Comparison of ENCODE assay signal across 8 cellular contexts in genomic region chr5:98928802-98929122, GRCh38. TPM values are rescaled to one million over a fixed set of nuclear protein-coding genes. Genes with fewer than 3 reads are reported as not detected.
DNase-seq lines count a peak whose midpoint lies in the region; ATAC-seq and TF ChIP-seq lines count a peak whose summit lies in the region.

TSS of gene CHD1 (minus strand) at chr5:98929007. CDS start at chr5:98926386, 2,621 bp downstream.

- 0 to 1% (median 1%) methylated on average over 45 to 58 of the region's 58 CpGs for WGBS in psoas muscle, 3 donors
- WGBS in urinary bladder = under 1% methylated on average over 58 of the region's 58 CpGs

- H3K9me3 ChIP-seq in left ventricle myocardium inferior (replicated peaks) = no peaks in the 10 kb centered on the region
- H3K9me3 ChIP-seq in psoas muscle = no peaks in the 10 kb centered on the region

- H3K27ac ChIP-seq in left ventricle myocardium inferior (replicated peaks) (peak within 1 kb of the TSS; percentile 100), psoas muscle (peak within 1 kb of the TSS; percentile 100), urinary bladder (ENCODE audit: low read depth) (peak within 1 kb of the TSS; percentile 99)

- intact Hi-C loops in left ventricle myocardium inferior (cut with micrococcal nuclease) (no loop called here), psoas muscle (cut with DNase I) (loop anchor here in 1 of 2 donors (10.0 kb wide), 1 partner anchor 154 kb away; the partner anchor contains the start of gene RGMB)

- peak; percentile 63 for ATAC-seq in GM18498 (IDR thresholded peaks at IDR 0.05; ENCODE audit: unreplicated experiment)
- peak; percentile 57 for ATAC-seq in HG02870 (IDR thresholded peaks at IDR 0.05; ENCODE audit: unreplicated experiment)
- peak; percentile 88 to 89 (median 88) for ATAC-seq in psoas muscle

- H3K36me3 ChIP-seq in left ventricle myocardium inferior (peaks cover 21% of the 10 kb centered on the region), psoas muscle (ENCODE audit: insufficient read depth in 1 of 2, low read depth in 1 of 2) (peaks cover 0 to 35% of the 10 kb centered on the region in 2 donors), urinary bladder (ENCODE audit: insufficient read depth) (no peaks in the 10 kb centered on the region)

- H3K4me3 ChIP-seq in left ventricle myocardium inferior (peak within 1 kb of the TSS; percentile 91), psoas muscle (peak within 1 kb of the TSS; percentile 95), urinary bladder (ENCODE audit: low read depth, low read length) (peak within 1 kb of the TSS; percentile 81)

- DNase-seq in NCI-H1694 (lab: John Stamatoyannopoulos, UW) = peak; percentile 76
- peak; percentile 90 to 98 (median 94) for DNase-seq in T-helper 1 cell
- peak; percentile 88 for DNase-seq in amniotic stem cell (lab: John Stamatoyannopoulos, UW)
- DNase-seq in left ventricle myocardium inferior = peak; percentile 96
- DNase-seq in psoas muscle = peak; percentile 96 to 98

- peaks cover 83% of the 10 kb centered on the region for H3K4me1 ChIP-seq in left ventricle myocardium inferior
- H3K4me1 ChIP-seq in psoas muscle = peaks cover 53% of the 10 kb centered on the region
- no peaks in the 10 kb centered on the region for H3K4me1 ChIP-seq in urinary bladder (ENCODE audit: insufficient read depth)

- no peaks in the 10 kb centered on the region for H3K27me3 ChIP-seq in left ventricle myocardium inferior (ENCODE audit: low read depth)
- H3K27me3 ChIP-seq in psoas muscle (ENCODE audit: insufficient read depth in 3 of 3, low read length in 2 of 3) = no peaks in the 10 kb centered on the region

- TF ChIP-seq CTCF in left ventricle myocardium inferior (IDR thresholded peaks at IDR 0.05; ENCODE audit: borderline replicate concordance) (no peak), psoas muscle (IDR thresholded peaks at IDR 0.05) (no peak)

RNA-seq across cellular contexts. Expression of gene CHD1, which starts in this region (rescaled TPM):
- 11.6 TPM for total RNA-seq in left ventricle myocardium inferior
- 10 to 100 TPM in 3 of 4 donors, 1 to 10 TPM in 1; 9.5 to 30.4 (median 24.5) TPM for total RNA-seq in psoas muscle
- 10 to 100 TPM; 10.1 to 13.6 (median 13.4) TPM for polyA plus RNA-seq in psoas muscle
- 146 TPM for total RNA-seq in urinary bladder
- polyA plus RNA-seq in urinary bladder = 13.0 TPM

Comparison
In these comparisons a context has a peak if more than half of its experiments do, and no peak if none do; other contexts are left out.
1. Peak in every context shown above with its lines: DNase-seq, ATAC-seq, H3K4me3 ChIP-seq and H3K27ac ChIP-seq.